ENCODE assay signal across 8 cellular contexts in the genomic region with DNA sequence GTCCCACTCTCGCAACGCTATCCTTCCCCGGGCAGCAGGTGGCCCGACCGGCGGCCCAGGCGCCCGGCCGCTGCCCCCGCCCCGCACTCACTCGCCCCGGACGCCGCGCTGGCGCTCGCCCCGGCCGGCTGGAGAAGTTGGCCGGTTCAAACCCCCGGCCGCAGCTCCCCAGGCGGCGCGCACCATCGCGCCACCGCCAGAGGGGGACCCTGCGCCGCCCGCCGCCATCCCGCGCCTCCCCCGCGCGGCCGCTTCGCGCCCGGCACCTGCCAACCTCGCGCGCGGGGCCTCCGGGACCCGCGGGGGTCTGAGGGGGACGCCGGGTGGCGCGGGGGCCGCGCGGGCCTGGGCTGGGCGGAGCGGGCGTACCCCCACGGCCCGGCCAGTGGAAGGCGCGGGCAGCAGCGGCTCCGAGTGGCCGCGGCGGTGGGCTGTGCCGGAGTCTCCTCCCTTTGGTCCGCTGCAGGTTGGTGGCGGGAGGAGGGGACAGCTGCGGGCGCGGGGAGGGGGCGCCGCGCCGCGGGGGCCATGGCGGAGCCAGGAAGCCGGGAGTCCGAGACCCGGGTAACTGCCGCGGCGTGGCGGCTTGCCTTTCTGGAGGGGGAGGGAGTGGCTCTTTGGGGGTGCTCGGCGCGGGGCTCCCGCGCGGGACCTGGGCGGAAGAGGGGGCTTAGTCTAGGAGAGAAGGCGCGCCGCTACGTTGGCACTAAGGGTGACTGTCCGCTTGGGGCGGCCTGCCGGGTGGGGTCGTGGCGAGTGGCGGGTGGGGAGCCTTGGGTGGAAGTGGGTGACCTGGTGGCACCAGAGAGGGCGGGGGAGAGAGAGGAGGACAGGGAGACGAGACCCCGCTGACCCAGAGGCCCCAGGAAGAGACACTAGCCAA. TPM values are rescaled to one million over a fixed set of nuclear protein-coding genes. Genes with fewer than 3 reads are reported as not detected.
DNase-seq lines count a peak whose midpoint lies in the region; ATAC-seq and TF ChIP-seq lines count a peak whose summit lies in the region.

A gene (plus strand): TSS at position 434 of the 883 bp plus-strand sequence. CDS start 95 bp downstream, at position 529.
A gene (minus strand): TSS at position 139 of the 883 bp plus-strand sequence. CDS start 715 bp downstream, outside the sequence.

- ATAC-seq in HCT116: peak; percentile 88
- no peak for ATAC-seq in HG03565 (IDR thresholded peaks at IDR 0.05; ENCODE audit: unreplicated experiment)

- no peak for DNase-seq in GM12864 (ENCODE audit: low read depth)
- DNase-seq in HCT116 (ENCODE audit: low read depth, low spot score): no peak
- DNase-seq in NCI-H146 (lab: John Stamatoyannopoulos, UW): peak; percentile 73
- DNase-seq in activated CD4-positive, alpha-beta T cell treated with anti-CD3 and anti-CD28 coated beads for 1 hour: peak; percentile 17
- DNase-seq in dorsolateral prefrontal cortex: peak; percentile 48 to 87 (median 77)
- peak; percentile 13 to 28 for DNase-seq in stimulated activated CD4-positive, alpha-beta T cell treated with anti-CD3 and anti-CD28 coated beads, Interleukin-4, amount 100 ng/mL, for 48 hours (ENCODE audit: low read depth in 2 of 2)

- no peaks in the 10 kb centered on the region for H4K20me1 ChIP-seq in HCT116 (ENCODE audit: insufficient read depth)

- WGBS in liver: under 1% methylated on average over 107 of the region's 107 CpGs

- POLR2A ChIA-PET in HCT116 (lab: Charles Lee): interaction anchor here (0.8 to 1.6 kb wide), 4 partner anchors 10 to 490 kb away, joined by 3 to 6 read pairs (median 3); no protein-coding TSS in a partner anchor

- H3K4me2 ChIP-seq in HCT116 (ENCODE audit: low read length): peak within 1 kb of the TSS; percentile 93

- H3K9me3 ChIP-seq in HCT116 (ENCODE audit: control insufficient read depth in 1 of 2, insufficient read depth in 1 of 2, low read depth in 1 of 2, low read length in 2 of 2): no peaks in the 10 kb centered on the region
- no peaks in the 10 kb centered on the region for H3K9me3 ChIP-seq in liver (ENCODE audit: control insufficient read depth in 4 of 4, low read length in 3 of 4)

- peak within 1 kb of the TSS; percentile 85 for H3K4me3 ChIP-seq in GM12864 (ENCODE audit: low read depth, low read length)
- H3K4me3 ChIP-seq in HCT116 (replicated peaks in 1 of 2; ENCODE audit: low read depth in 1 of 2, low read length in 2 of 2): peak within 1 kb of the TSS; percentile 77 to 79
- peak within 1 kb of the TSS; percentile 64 to 98 (median 88) for H3K4me3 ChIP-seq in dorsolateral prefrontal cortex
- peak within 1 kb of the TSS; percentile 84 to 91 (median 89) for H3K4me3 ChIP-seq in liver (ENCODE audit: low read depth in 1 of 3, low read length in 3 of 3)

- CTCF ChIA-PET in HCT116 (lab: Charles Lee): interaction anchor here (0.5 to 1.4 kb wide), 5 partner anchors 11 to 243 kb away, joined by 3 to 7 read pairs (median 3); a partner anchor contains a TSS

- RAD21 ChIA-PET in HCT116 (lab: Charles Lee; ENCODE audit: low non-redundant PET in 1 of 2, low total read pairs in 2 of 2, uncharacterized antibody in 2 of 2, unreplicated experiment in 2 of 2): no interaction called here

- intact Hi-C loops in HCT116 (cut with micrococcal nuclease): no loop called here
- intact Hi-C loops in dorsolateral prefrontal cortex (cut with DNase I): loop anchor here (2.0 to 10.0 kb wide), 3 partner anchors 33 to 175 kb away; a partner anchor contains a TSS

- peak within 1 kb of the TSS; percentile 88 for H3K9ac ChIP-seq in HCT116 (ENCODE audit: low read length)
- peak within 1 kb of the TSS; percentile 64 to 78 for H3K9ac ChIP-seq in liver (ENCODE audit: low read depth in 1 of 2, low read length in 2 of 2)

- peak; percentile 65 for TF ChIP-seq POLR2A in HCT116 (IDR thresholded peaks at IDR 0.05; ENCODE audit: borderline replicate concordance, extremely low read depth, insufficient read depth, insufficient read length)

- no TSS peak for BruUV-seq in HCT116 (replicated peaks; lab: Mats Ljungman, UMichigan)

- TF ChIP-seq RAD21 in HCT116 (IDR thresholded peaks at IDR 0.05; ENCODE audit: low read depth) (no peak), liver (IDR thresholded peaks at IDR 0.05) (no peak)

- no peak for TF ChIP-seq CTCF in GM12864 (IDR thresholded peaks at IDR 0.05; ENCODE audit: low read depth, low read length, missing control alignments)
- 0 out of 6 replicates have a peak, but pooled peaks of 1 of the 3 experiments have one; percentile 8 for TF ChIP-seq CTCF in HCT116 (IDR thresholded peaks at IDR 0.05 in 2 of 3, conservative IDR thresholded peaks at IDR 0.05 in 1 of 3; ENCODE audit: borderline replicate concordance in 1 of 3, insufficient read depth in 1 of 3, low read depth in 2 of 3, low read length in 2 of 3)
- peak in 12 of 56 donors; percentile 5 to 30 (median 14) for TF ChIP-seq CTCF in dorsolateral prefrontal cortex (IDR thresholded peaks at IDR 0.05 in 54 of 56, conservative IDR thresholded peaks at IDR 0.05 in 2 of 56; ENCODE audit: low read depth in 1 of 56, partially characterized antibody in 56 of 56)
- no peak for TF ChIP-seq CTCF in liver (IDR thresholded peaks at IDR 0.05; ENCODE audit: low read depth, low read length, missing input control)

- H3K27me3 ChIP-seq in HCT116 (ENCODE audit: insufficient read depth, low read length) (no peaks in the 10 kb centered on the region), dorsolateral prefrontal cortex (no peaks in the 10 kb centered on the region), liver (ENCODE audit: control insufficient read depth in 4 of 4, insufficient read depth in 4 of 4, low read length in 3 of 4) (no peaks in the 10 kb centered on the region)

- H3K4me1 ChIP-seq in HCT116 (ENCODE audit: control insufficient read depth in 1 of 2, insufficient read depth in 2 of 2, low read length in 2 of 2) (peaks cover 14 to 28% of the 10 kb centered on the region in 2 experiments; a peak in 3 of 4 replicates), liver (ENCODE audit: control insufficient read depth in 4 of 4, insufficient read depth in 4 of 4, low read length in 3 of 4) (peaks cover 14 to 81% (median 65%) of the 10 kb centered on the region in 4 donors)

- peak within 1 kb of the TSS; percentile 11 for H2AFZ ChIP-seq in HCT116 (ENCODE audit: low read depth, low read length, poor library complexity, severe bottlenecking)

- peak within 1 kb of the TSS; percentile 95 for H3K27ac ChIP-seq in HCT116 (ENCODE audit: low read depth, low read length)
- peak within 1 kb of the TSS; percentile 66 to 98 (median 93) for H3K27ac ChIP-seq in dorsolateral prefrontal cortex
- peak within 1 kb of the TSS; percentile 94 to 95 for H3K27ac ChIP-seq in liver (ENCODE audit: low read depth in 1 of 2, low read length in 2 of 2)

- no peaks in the 10 kb centered on the region for H3K9me2 ChIP-seq in HCT116 (ENCODE audit: insufficient read depth)

- H3K36me3 ChIP-seq in HCT116 (ENCODE audit: control insufficient read depth in 1 of 2, insufficient read depth in 2 of 2, low read length in 2 of 2) (no peaks in the 10 kb centered on the region), liver (ENCODE audit: control insufficient read depth in 4 of 4, insufficient read depth in 3 of 4, low read depth in 1 of 4, low read length in 3 of 4) (peaks cover 0 to 5% (median 0%) of the 10 kb centered on the region in 4 donors)

- peaks cover 8% of the 10 kb centered on the region; the same call in 1 of the 2 replicates for H3K79me2 ChIP-seq in HCT116 (ENCODE audit: insufficient read depth, low read length)

TF ChIP-seq in HCT116, 20 proteins besides CTCF, POLR2A, EP300 and RAD21 (continues in another document):
- TF ChIP-seq SP1 (IDR thresholded peaks at IDR 0.05; ENCODE audit: low read depth) (peak; percentile 34; the same call in 1 of the 2 replicates), POLR2AphosphoS5 (IDR thresholded peaks at IDR 0.05; ENCODE audit: low read depth, low read length) (peak; percentile 80), YY1 (IDR thresholded peaks at IDR 0.05; ENCODE audit: extremely low read depth, insufficient replicate concordance, low read depth, low read length) (peak; percentile 4)

TF ChIP-seq in liver, 16 proteins besides CTCF, POLR2A, EP300 and RAD21:
- TF ChIP-seq YY1 (IDR thresholded peaks at IDR 0.05) (peak; percentile 14), SP1 (IDR thresholded peaks at IDR 0.05) (no peak)
- TF ChIP-seq, protein P1, sequence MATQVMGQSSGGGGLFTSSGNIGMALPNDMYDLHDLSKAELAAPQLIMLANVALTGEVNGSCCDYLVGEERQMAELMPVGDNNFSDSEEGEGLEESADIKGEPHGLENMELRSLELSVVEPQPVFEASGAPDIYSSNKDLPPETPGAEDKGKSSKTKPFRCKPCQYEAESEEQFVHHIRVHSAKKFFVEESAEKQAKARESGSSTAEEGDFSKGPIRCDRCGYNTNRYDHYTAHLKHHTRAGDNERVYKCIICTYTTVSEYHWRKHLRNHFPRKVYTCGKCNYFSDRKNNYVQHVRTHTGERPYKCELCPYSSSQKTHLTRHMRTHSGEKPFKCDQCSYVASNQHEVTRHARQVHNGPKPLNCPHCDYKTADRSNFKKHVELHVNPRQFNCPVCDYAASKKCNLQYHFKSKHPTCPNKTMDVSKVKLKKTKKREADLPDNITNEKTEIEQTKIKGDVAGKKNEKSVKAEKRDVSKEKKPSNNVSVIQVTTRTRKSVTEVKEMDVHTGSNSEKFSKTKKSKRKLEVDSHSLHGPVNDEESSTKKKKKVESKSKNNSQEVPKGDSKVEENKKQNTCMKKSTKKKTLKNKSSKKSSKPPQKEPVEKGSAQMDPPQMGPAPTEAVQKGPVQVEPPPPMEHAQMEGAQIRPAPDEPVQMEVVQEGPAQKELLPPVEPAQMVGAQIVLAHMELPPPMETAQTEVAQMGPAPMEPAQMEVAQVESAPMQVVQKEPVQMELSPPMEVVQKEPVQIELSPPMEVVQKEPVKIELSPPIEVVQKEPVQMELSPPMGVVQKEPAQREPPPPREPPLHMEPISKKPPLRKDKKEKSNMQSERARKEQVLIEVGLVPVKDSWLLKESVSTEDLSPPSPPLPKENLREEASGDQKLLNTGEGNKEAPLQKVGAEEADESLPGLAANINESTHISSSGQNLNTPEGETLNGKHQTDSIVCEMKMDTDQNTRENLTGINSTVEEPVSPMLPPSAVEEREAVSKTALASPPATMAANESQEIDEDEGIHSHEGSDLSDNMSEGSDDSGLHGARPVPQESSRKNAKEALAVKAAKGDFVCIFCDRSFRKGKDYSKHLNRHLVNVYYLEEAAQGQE (IDR thresholded peaks at IDR 0.05): peak; percentile 31

RNA-seq across cellular contexts. Expression of the first gene that starts in this region (rescaled TPM):
- 68.6 TPM for total RNA-seq in HCT116 (2021; ENCODE audit: unreplicated experiment)
- polyA plus RNA-seq in HCT116 (2012): 65.4 and 69.3 TPM in 2 replicates
- total RNA-seq in dorsolateral prefrontal cortex: 10 to 100 TPM; 12.8 to 46.5 (median 22.4) TPM
- 100 to 1,000 TPM; 124 to 149 TPM for total RNA-seq in liver
- 100 to 1,000 TPM; 249 to 277 TPM for polyA plus RNA-seq in liver

RNA-seq across cellular contexts. Expression of the second gene that starts in this region (rescaled TPM):
- 32.1 TPM for total RNA-seq in HCT116 (2021; ENCODE audit: unreplicated experiment)
- 30.4 and 32.5 TPM in 2 replicates for polyA plus RNA-seq in HCT116 (2012)
- total RNA-seq in dorsolateral prefrontal cortex: 10 to 100 TPM in 116 of 120 experiments, 1 to 10 TPM in 4; 8.8 to 40.3 (median 19.7) TPM
- total RNA-seq in liver: 100 to 1,000 TPM; 186 to 212 TPM
- polyA plus RNA-seq in liver: 100 to 1,000 TPM; 373 to 404 TPM

Comparison
In these comparisons a context has a peak if more than half of its experiments do, and no peak if none do; other contexts are left out.
1. DNase-seq: peak in NCI-H146 (single experiment), activated CD4-positive, alpha-beta T cell treated with anti-CD3 and anti-CD28 coated beads for 1 hour (single experiment), dorsolateral prefrontal cortex (10 of 10) and stimulated activated CD4-positive, alpha-beta T cell treated with anti-CD3 and anti-CD28 coated beads, Interleukin-4, amount 100 ng/mL, for 48 hours (2 of 2); none in GM12864 (single experiment) and HCT116 (single experiment).
2. Peak in every context shown above with its lines, with median percentiles within 50 percentile points of each other: H3K4me3 ChIP-seq and H3K27ac ChIP-seq.